Comparison of ENCODE assay signal across 1 cellular context in genomic region chr13:100112186-100112838, GRCh38.
TF ChIP-seq lines count a peak whose summit lies in the region.

No MANE protein-coding gene starts in this region.

TF ChIP-seq in HepG2, 621 proteins besides CTCF, POLR2A, EP300 and RAD21 (continues in another document):
- no peak for TF ChIP-seq HNRNPUL1 (IDR thresholded peaks at IDR 0.05; ENCODE audit: low read depth, low read length)
- TF ChIP-seq ZNF572 (CRISPR knock-in tag; IDR thresholded peaks at IDR 0.05): no peak
- no peak for TF ChIP-seq UBTF (CRISPR knock-in tag; IDR thresholded peaks at IDR 0.05)
- TF ChIP-seq ZSCAN20 (CRISPR knock-in tag; IDR thresholded peaks at IDR 0.05; ENCODE audit: borderline replicate concordance): no peak
- TF ChIP-seq NFIC (IDR thresholded peaks at IDR 0.05; ENCODE audit: low read length): no peak
- TF ChIP-seq ZNF136 (CRISPR knock-in tag; IDR thresholded peaks at IDR 0.05; ENCODE audit: low read depth): no peak
- TF ChIP-seq REXO4 (CRISPR knock-in tag; IDR thresholded peaks at IDR 0.05; ENCODE audit: borderline replicate concordance): no peak
- TF ChIP-seq JARID2 (CRISPR knock-in tag; IDR thresholded peaks at IDR 0.05; ENCODE audit: insufficient replicate concordance): no peak
- no peak for TF ChIP-seq TFDP1 (CRISPR knock-in tag; IDR thresholded peaks at IDR 0.05; ENCODE audit: borderline replicate concordance)
- peak; percentile 72 for TF ChIP-seq MIXL1 (CRISPR knock-in tag; IDR thresholded peaks at IDR 0.05)
- TF ChIP-seq SRSF9 (IDR thresholded peaks at IDR 0.05; ENCODE audit: borderline replicate concordance, insufficient read depth, low read depth, low read length, poor library complexity, severe bottlenecking): no peak
- no peak for TF ChIP-seq ZNF850 (CRISPR knock-in tag; conservative IDR thresholded peaks at IDR 0.05)
- no peak for TF ChIP-seq ZUFSP (CRISPR knock-in tag; IDR thresholded peaks at IDR 0.05; ENCODE audit: borderline replicate concordance)
- TF ChIP-seq SETDB1 (CRISPR knock-in tag; IDR thresholded peaks at IDR 0.05; ENCODE audit: borderline replicate concordance): no peak
- no peak for TF ChIP-seq THAP11 (CRISPR knock-in tag; IDR thresholded peaks at IDR 0.05)
- TF ChIP-seq PAXIP1 (CRISPR knock-in tag; conservative IDR thresholded peaks at IDR 0.05): 0 out of 2 replicates have a peak, but pooled peaks have one; percentile 12
- TF ChIP-seq HNF1A (IDR thresholded peaks at IDR 0.05; ENCODE audit: low read depth): peak; percentile 73
- TF ChIP-seq HNF1A (CRISPR knock-in tag; IDR thresholded peaks at IDR 0.05; ENCODE audit: borderline replicate concordance): no peak
- TF ChIP-seq HHEX (CRISPR knock-in tag; IDR thresholded peaks at IDR 0.05): no peak
- no peak for TF ChIP-seq SUZ12 (IDR thresholded peaks at IDR 0.05; ENCODE audit: low read depth, low read length)
- no peak for TF ChIP-seq PCBP2 (optimal IDR thresholded peaks at IDR 0.05; ENCODE audit: low read depth, low read length, poor library complexity, severe bottlenecking)
- no peak for TF ChIP-seq ZBTB21 (CRISPR knock-in tag; IDR thresholded peaks at IDR 0.05)
- 0 out of 2 replicates have a peak, but pooled peaks have one; percentile 18 for TF ChIP-seq KAT8 (CRISPR knock-in tag; IDR thresholded peaks at IDR 0.05)
- TF ChIP-seq ZNF121 (CRISPR knock-in tag; IDR thresholded peaks at IDR 0.05): peak; percentile 91
- TF ChIP-seq TCF12 (IDR thresholded peaks at IDR 0.05): no peak
- TF ChIP-seq TCF12 (CRISPR knock-in tag; IDR thresholded peaks at IDR 0.05): no peak
- no peak for TF ChIP-seq CBFB (CRISPR knock-in tag; IDR thresholded peaks at IDR 0.05)
- no peak for TF ChIP-seq HDAC2 (CRISPR knock-in tag; IDR thresholded peaks at IDR 0.05)
- TF ChIP-seq ZNF468 (CRISPR knock-in tag; IDR thresholded peaks at IDR 0.05): no peak
- TF ChIP-seq ZNF263 (CRISPR knock-in tag; IDR thresholded peaks at IDR 0.05): peak; percentile 83; the same call in 1 of the 2 replicates
- no peak for TF ChIP-seq CCDC6 (CRISPR knock-in tag; IDR thresholded peaks at IDR 0.05)
- TF ChIP-seq ZNF749 (CRISPR knock-in tag; IDR thresholded peaks at IDR 0.05; ENCODE audit: borderline replicate concordance): no peak
- TF ChIP-seq FOXA3 (CRISPR knock-in tag; IDR thresholded peaks at IDR 0.05): 0 out of 2 replicates have a peak, but pooled peaks have one; percentile 20
- TF ChIP-seq TRIM24 (CRISPR knock-in tag; IDR thresholded peaks at IDR 0.05): no peak
- TF ChIP-seq NR2F6 (IDR thresholded peaks at IDR 0.05): no peak
- no peak for TF ChIP-seq NR2F6 (CRISPR knock-in tag; IDR thresholded peaks at IDR 0.05)
- TF ChIP-seq SOX13 (IDR thresholded peaks at IDR 0.05): no peak
- peak in 1 of 2 experiments; percentile 40; a peak in 1 of 4 replicates for TF ChIP-seq SOX13 (CRISPR knock-in tag; conservative IDR thresholded peaks at IDR 0.05 in 1 of 2, IDR thresholded peaks at IDR 0.05 in 1 of 2)
- no peak for TF ChIP-seq SMAD1 (CRISPR knock-in tag; IDR thresholded peaks at IDR 0.05; ENCODE audit: borderline replicate concordance, low read depth)
- no peak for TF ChIP-seq ZNF362 (CRISPR knock-in tag; IDR thresholded peaks at IDR 0.05; ENCODE audit: borderline replicate concordance)
- TF ChIP-seq ZNF773 (CRISPR knock-in tag; IDR thresholded peaks at IDR 0.05; ENCODE audit: borderline replicate concordance): no peak
- TF ChIP-seq ZBTB49 (CRISPR knock-in tag; IDR thresholded peaks at IDR 0.05; ENCODE audit: borderline replicate concordance): no peak
- no peak for TF ChIP-seq SOX6 (IDR thresholded peaks at IDR 0.05)
- 0 out of 2 replicates have a peak, but pooled peaks have one; percentile 1 for TF ChIP-seq SOX6 (CRISPR knock-in tag; IDR thresholded peaks at IDR 0.05)
- no peak for TF ChIP-seq ZNF776 (CRISPR knock-in tag; IDR thresholded peaks at IDR 0.05)
- no peak for TF ChIP-seq SP2 (CRISPR knock-in tag; IDR thresholded peaks at IDR 0.05)
- TF ChIP-seq ZNF770 (CRISPR knock-in tag; IDR thresholded peaks at IDR 0.05): 0 out of 2 replicates have a peak, but pooled peaks have one; percentile 59
